ENCODE assay signal across 8 cellular contexts in genomic region chr12:110266980-110267620, GRCh38. TPM values are rescaled to one million over a fixed set of nuclear protein-coding genes. Genes with fewer than 3 reads are reported as not detected.
DNase-seq lines count a peak whose midpoint lies in the region; ATAC-seq, FAIRE-seq and TF ChIP-seq lines count a peak whose summit lies in the region.

No MANE protein-coding gene starts in this region.

- H3K79me2 ChIP-seq in K562 (ENCODE audit: control insufficient read depth, insufficient read depth, low read length), result no peaks in the 10 kb centered on the region

- H3K27me3 Mint-ChIP-seq in stimulated activated naive B cell treated with anti-CD40 and anti-IgM and Interleukin-4, amounts not matched to agents 10 μg/mL and 1 μg/mL and 100 μg/mL, for 72 hours, result peaks cover 8 to 17% of the 10 kb centered on the region in 2 donors

- peak; percentile 11; the same call in 1 of the 2 replicates for TF ChIP-seq EP300 in K562 (IDR thresholded peaks at IDR 0.05; ENCODE audit: low read length)

- H3K27ac ChIP-seq in K562 (ENCODE audit: extremely low read depth, low read depth, low read length), result peak overlapping the region; percentile 13; the same call in 1 of the 3 replicates

- no peaks in the 10 kb centered on the region for H4K20me1 ChIP-seq in K562 (replicated peaks; ENCODE audit: control insufficient read depth, insufficient read depth, low read length)

- DNase-seq in AG09309 (ENCODE audit: low read depth) (peak; percentile 69), NCI-H1048 (lab: John Stamatoyannopoulos, UW) (peak; percentile 45), K562 (ENCODE audit: extremely low read depth in 1 of 4, low spot score in 3 of 4) (peak in 2 of 4 experiments; percentile 27 to 45), midbrain (lab: John Stamatoyannopoulos, UW) (peak; percentile 34), G401 (ENCODE audit: low spot score) (no peak)
- no peak for DNase-seq in stimulated activated naive B cell treated with anti-CD40 and anti-IgM and Interleukin-4, amounts not matched to agents 10 μg/mL and 1 μg/mL and 100 μg/mL, for 72 hours
- no peak for DNase-seq in activated naive CD4-positive, alpha-beta T cell treated with anti-CD3 and anti-CD28 coated beads, Interleukin-2, amount 50 U/mL, for 16 hours

- intact Hi-C loops in K562 (cut with micrococcal nuclease), result no loop called here

- H3K4me2 ChIP-seq in K562 (ENCODE audit: insufficient read depth, low read length), result peak overlapping the region; percentile 9; the same call in 1 of the 2 replicates

- peak; percentile 49 for FAIRE-seq in K562 (lab: Jason Lieb, UNC)

- H3K27me3 ChIP-seq in K562 (ENCODE audit: control insufficient read depth in 2 of 2, insufficient read depth in 2 of 2, low read length in 2 of 2), result no peaks in the 10 kb centered on the region

- H2AFZ ChIP-seq in K562 (ENCODE audit: low read depth, low read length), result peak overlapping the region; percentile 65

- 7% methylated on average over 9 of the region's 9 CpGs for WGBS in K562 (ENCODE audit: insufficient coverage, low coverage, missing lambda C conversion rate)

- H3K4me1 ChIP-seq in K562 (replicated peaks in 1 of 2; ENCODE audit: control insufficient read depth in 2 of 2, insufficient read depth in 2 of 2, low read length in 2 of 2), result peaks cover 28 to 59% of the 10 kb centered on the region in 2 experiments

- no peaks in the 10 kb centered on the region for H3K9me3 Mint-ChIP-seq in stimulated activated naive B cell treated with anti-CD40 and anti-IgM and Interleukin-4, amounts not matched to agents 10 μg/mL and 1 μg/mL and 100 μg/mL, for 72 hours

- peak overlapping the region; percentile 26 to 59; a peak in 2 of 4 replicates for H3K9ac ChIP-seq in K562 (ENCODE audit: insufficient read depth in 1 of 2, low read depth in 2 of 2, low read length in 2 of 2)

- no peak overlapping the region for H3K27ac Mint-ChIP-seq in stimulated activated naive B cell treated with anti-CD40 and anti-IgM and Interleukin-4, amounts not matched to agents 10 μg/mL and 1 μg/mL and 100 μg/mL, for 72 hours

- in situ Hi-C loops in K562 (cut with MboI) (no loop called here), G401 (cut with HindIII; ENCODE audit: low sequenced_read_pairs) (no loop called here)

- no peak for TF ChIP-seq RAD21 in K562 (CRISPR knock-in tag; conservative IDR thresholded peaks at IDR 0.05 in 1 of 2, IDR thresholded peaks at IDR 0.05 in 1 of 2)

- 0 out of 3 replicates have a peak, but pooled peaks have one; percentile 12 for ATAC-seq in K562
- ATAC-seq in GM21529 (IDR thresholded peaks at IDR 0.05; ENCODE audit: unreplicated experiment), result no peak
- no peak for ATAC-seq in stimulated activated naive B cell treated with anti-CD40 and anti-IgM and Interleukin-4, amounts not matched to agents 10 μg/mL and 1 μg/mL and 100 μg/mL, for 72 hours (replicated peaks)

- no peak for TF ChIP-seq CTCF in AG09309 (IDR thresholded peaks at IDR 0.05; ENCODE audit: control insufficient read depth, insufficient read depth, low read depth, low read length, missing control alignments)
- no peak for TF ChIP-seq CTCF in K562 (IDR thresholded peaks at IDR 0.05 in 2 of 3, conservative IDR thresholded peaks at IDR 0.05 in 1 of 3; ENCODE audit: insufficient read depth in 2 of 3, low read depth in 1 of 3, low read length in 3 of 3)

- H3K36me3 Mint-ChIP-seq in stimulated activated naive B cell treated with anti-CD40 and anti-IgM and Interleukin-4, amounts not matched to agents 10 μg/mL and 1 μg/mL and 100 μg/mL, for 72 hours, result no peaks in the 10 kb centered on the region

- POLR2A ChIA-PET in K562 (lab: Yijun Ruan, JAX), result interaction anchor here (0.6 to 5.7 kb wide), 6 partner anchors 12 to 139 kb away, joined by 3 to 48 read pairs (median 4); partner anchors contain the start of gene ATP2A2

- BruUV-seq in K562 (replicated peaks; lab: Mats Ljungman, UMichigan), result no TSS peak

- CTCF ChIA-PET in K562 (lab: Yijun Ruan, JAX; ENCODE audit: low intra/inter-chr PET ratio), result no interaction called here

- H3K4me3 Mint-ChIP-seq in stimulated activated naive B cell treated with anti-CD40 and anti-IgM and Interleukin-4, amounts not matched to agents 10 μg/mL and 1 μg/mL and 100 μg/mL, for 72 hours, result no peak overlapping the region

- no peaks in the 10 kb centered on the region for H3K4me1 Mint-ChIP-seq in stimulated activated naive B cell treated with anti-CD40 and anti-IgM and Interleukin-4, amounts not matched to agents 10 μg/mL and 1 μg/mL and 100 μg/mL, for 72 hours

- H3K9me1 ChIP-seq in K562 (ENCODE audit: control insufficient read depth, insufficient read depth, low read length), result no peaks in the 10 kb centered on the region

- no peaks in the 10 kb centered on the region for H3K9me3 ChIP-seq in K562 (replicated peaks; ENCODE audit: control insufficient read depth, insufficient read depth, low read depth, low read length)

- H3K4me3 ChIP-seq in AG09309 (ENCODE audit: control insufficient read depth, low read depth, low read length) (no peak overlapping the region; the same call in 1 of the 2 replicates), K562 (no peak overlapping the region)

- TF ChIP-seq POLR2A in K562 (conservative IDR thresholded peaks at IDR 0.05), result no peak

- H3K36me3 ChIP-seq in K562 (ENCODE audit: control insufficient read depth, insufficient read depth, low read length), result no peaks in the 10 kb centered on the region

TF ChIP-seq in K562, 482 proteins besides CTCF, POLR2A, EP300 and RAD21 (continues in another document):
- peak; percentile 74 for TF ChIP-seq NFIC (IDR thresholded peaks at IDR 0.05)
- TF ChIP-seq CEBPG (CRISPR knock-in tag; IDR thresholded peaks at IDR 0.05), result peak; percentile 38; the same call in 1 of the 2 replicates
- TF ChIP-seq CEBPG (tag; conservative IDR thresholded peaks at IDR 0.05 in 1 of 2, IDR thresholded peaks at IDR 0.05 in 1 of 2), result peak; percentile 76 to 91
- peak; percentile 93 for TF ChIP-seq FOXJ2 (tag; IDR thresholded peaks at IDR 0.05)
- 0 out of 2 replicates have a peak, but pooled peaks have one; percentile 41 for TF ChIP-seq CREM (IDR thresholded peaks at IDR 0.05; ENCODE audit: low read depth)
- TF ChIP-seq ZNF3 (CRISPR knock-in tag; IDR thresholded peaks at IDR 0.05), result no peak
- peak in 1 of 2 experiments; percentile 65; a peak in 1 of 4 replicates for TF ChIP-seq SRF (CRISPR knock-in tag; IDR thresholded peaks at IDR 0.05)
- TF ChIP-seq ZNF766 (CRISPR knock-in tag; conservative IDR thresholded peaks at IDR 0.05), result peak; percentile 40; the same call in 1 of the 2 replicates
- peak; percentile 26; the same call in 1 of the 2 replicates for TF ChIP-seq JUND (IDR thresholded peaks at IDR 0.05; ENCODE audit: borderline replicate concordance, low read depth, low read length)
- peak; percentile 47; the same call in 1 of the 3 replicates for TF ChIP-seq JUND (tag; IDR thresholded peaks at IDR 0.05; ENCODE audit: borderline replicate concordance, low read depth, low read length)
- no peak for TF ChIP-seq ZNF263 (CRISPR knock-in tag; IDR thresholded peaks at IDR 0.05; ENCODE audit: borderline replicate concordance)
- TF ChIP-seq GTF2B (IDR thresholded peaks at IDR 0.05; ENCODE audit: extremely low read depth, insufficient read length), result no peak
- TF ChIP-seq ZNF165 (CRISPR knock-in tag; IDR thresholded peaks at IDR 0.05; ENCODE audit: borderline replicate concordance), result no peak
- no peak for TF ChIP-seq BRCA1 (IDR thresholded peaks at IDR 0.05)
- no peak for TF ChIP-seq BRCA1 (CRISPR knock-in tag; IDR thresholded peaks at IDR 0.05)
- TF ChIP-seq DEAF1 (CRISPR knock-in tag; IDR thresholded peaks at IDR 0.05), result no peak

RNA-seq across cellular contexts. Expression of gene ATP2A2, which starts 13.9 kb away (rescaled TPM):
- 436 and 524 TPM in 2 replicates for total RNA-seq in K562 (2011; cell fraction: chromatin; rRNA removed; ENCODE audit: low replicate concordance)
- total RNA-seq in K562 (2011; cell fraction: nucleolus; rRNA removed), result 350 and 362 TPM in 2 replicates
- 437 and 537 TPM in 2 replicates for total RNA-seq in K562 (2011; cell fraction: nucleoplasm; rRNA removed)
- total RNA-seq in K562 (2014; rRNA removed) (73.5 and 82.5 TPM in 2 replicates), K562 (2014; rRNA removed; fragmentation: Illumina TruSeq; extraction: Trizol) (46.7 and 51.6 TPM in 2 replicates), K562 (2015; rRNA removed; fragmentation: Illumina TruSeq; extraction: Trizol) (47.7 and 49.9 TPM in 2 replicates), K562 (2021) (180 and 205 TPM in 2 replicates)
- polyA plus RNA-seq in K562 (2011; rRNA removed) (44.6 and 88.4 TPM in 2 replicates), K562 (2014; fragmentation: Illumina TruSeq; extraction: Trizol) (137 and 150 TPM in 2 replicates), K562 (2014; fragmentation: Nextera tagmentation; extraction: Ambion mirVana) (1 to 10 TPM; 5.2 to 6.7 TPM), K562 (2014; rRNA removed) (60.8 and 63.2 TPM in 2 replicates)
- 20.8 and 37.3 TPM in 2 replicates for polyA plus RNA-seq in K562 (2011; cell fraction: cytosol; rRNA removed)
- polyA plus RNA-seq in K562 (2011; cell fraction: nucleus; rRNA removed), result 193 and 236 TPM in 2 replicates
- 137 and 151 TPM in 2 replicates for polyA plus RNA-seq in K562 (2012)
- 96.8 and 146 TPM in 2 replicates for polyA minus RNA-seq in K562 (2011; rRNA and poly(A)+ RNA removed)
- polyA minus RNA-seq in K562 (2011; cell fraction: cytosol; rRNA and poly(A)+ RNA removed), result 86.8 and 111 TPM in 2 replicates
- 89.9 and 136 TPM in 2 replicates for polyA minus RNA-seq in K562 (2011; cell fraction: nucleus; rRNA and poly(A)+ RNA removed)
- total RNA-seq in G401 (2014; rRNA removed; shearing (Covaris generic)), result 15.1 and 20.3 TPM in 2 replicates

Comparison
In these comparisons a context has a peak if more than half of its experiments do, and no peak if none do; other contexts are left out.
1. DNase-seq: peak in AG09309 (single experiment), NCI-H1048 (single experiment) and midbrain (single experiment); none in stimulated activated naive B cell treated with anti-CD40 and anti-IgM and Interleukin-4, amounts not matched to agents 10 μg/mL and 1 μg/mL and 100 μg/mL, for 72 hours (single experiment), G401 (single experiment) and activated naive CD4-positive, alpha-beta T cell treated with anti-CD3 and anti-CD28 coated beads, Interleukin-2, amount 50 U/mL, for 16 hours (single experiment).